35 cellular contexts compared by ENCODE assay signal in genomic region chr18:9682572-9682971, GRCh38. TPM values are rescaled to one million over a fixed set of nuclear protein-coding genes. Genes with fewer than 3 reads are reported as not detected.
"Had no signal": no experiment of that assay in that cellular context is flagged by ENCODE, and none has a peak within 500 bp of the region (broad histone marks: within the 10 kb centered on the region; RNA-seq: fewer than 3 reads in every experiment).

No MANE protein-coding gene starts in this region.

- H3K27ac Mint-ChIP-seq: activated B cell treated with CpG ODN at 0.5 μM for 24 hours; activated CD4-positive, alpha-beta memory T cell treated with anti-CD3 and anti-CD28 coated beads for 36 hours; activated CD4-positive, alpha-beta T cell treated with anti-CD3 and anti-CD28 coated beads, Interleukin-2, amount 10 ng/mL, durations not matched to agents 24 days and 14 days; activated CD8-positive, alpha-beta T cell treated with anti-CD3 and anti-CD28 coated beads for 36 hours; activated naive CD4-positive, alpha-beta T cell treated with anti-CD3 and anti-CD28 coated beads for 36 hours; activated naive CD4-positive, alpha-beta T cell treated with anti-CD3 and anti-CD28 coated beads, Interleukin-2, amount 50 U/mL, for 72 hours; activated naive CD8-positive, alpha-beta T cell treated with anti-CD3 and anti-CD28 coated beads for 36 hours; activated T-cell treated with anti-CD3 and anti-CD28 coated beads, Interleukin-2, amount 50 U/mL, for 72 hours; activated T-helper 1 cell treated with anti-CD3 and anti-CD28 coated beads, Interleukin-12 subunit alpha, Interleukin-12 subunit beta, Interleukin-2, Interleukin-4 antibody, amounts not matched to agents 30 ng/mL and 10 ng/mL and 1 ng/mL, durations not matched to agents 14 hours and 24 hours and 36 hours; activated T-helper 17 cell treated with anti-CD3 and anti-CD28 coated beads, Interleukin-2, amount 50 U/mL, for 72 hours; T-helper 1 cell treated with Interleukin-12 subunit alpha and Interleukin-12 subunit beta and Interleukin-4 antibody, amounts not matched to agents 30 μg/mL and 1 μg/mL, for 36 hours; T-helper 2 cell treated with Interferon-gamma antibody and Interleukin-4, amounts not matched to agents 5 μg/mL and 100 μg/mL, for 36 hours had no signal

- H3K27me3 Mint-ChIP-seq: activated B cell treated with CpG ODN at 0.5 μM for 24 hours had no signal

- H3K9me3 ChIP-seq: adrenal gland, ascending aorta, breast epithelium had no signal

- H3K36me3 Mint-ChIP-seq: activated CD4-positive, alpha-beta memory T cell treated with anti-CD3 and anti-CD28 coated beads for 36 hours; activated naive CD4-positive, alpha-beta T cell treated with anti-CD3 and anti-CD28 coated beads, Interleukin-2, amount 50 U/mL, for 72 hours; activated naive CD8-positive, alpha-beta T cell treated with anti-CD3 and anti-CD28 coated beads for 36 hours had no signal

- H3K4me3 ChIP-seq: adrenal gland, ascending aorta, breast epithelium, coronary artery had no signal

- H3K36me3 ChIP-seq: adrenal gland, ascending aorta, brain microvascular endothelial cell, breast epithelium, WERI-Rb-1 had no signal

- H3K4me3 Mint-ChIP-seq: activated B cell treated with CpG ODN at 0.5 μM for 24 hours; activated CD4-positive, alpha-beta memory T cell treated with anti-CD3 and anti-CD28 coated beads for 36 hours; activated CD4-positive, alpha-beta T cell treated with anti-CD3 and anti-CD28 coated beads, Interleukin-2, amount 10 ng/mL, durations not matched to agents 24 days and 14 days; activated CD8-positive, alpha-beta T cell treated with anti-CD3 and anti-CD28 coated beads for 36 hours; activated naive CD4-positive, alpha-beta T cell treated with anti-CD3 and anti-CD28 coated beads for 36 hours; activated naive CD8-positive, alpha-beta T cell treated with anti-CD3 and anti-CD28 coated beads for 36 hours; activated T-cell treated with anti-CD3 and anti-CD28 coated beads, Interleukin-2, amount 50 U/mL, for 4 hours; activated T-cell treated with anti-CD3 and anti-CD28 coated beads, Interleukin-2, amount 50 U/mL, for 72 hours; activated T-helper 1 cell treated with anti-CD3 and anti-CD28 coated beads, Interleukin-12 subunit alpha, Interleukin-12 subunit beta, Interleukin-2, Interleukin-4 antibody, amounts not matched to agents 30 ng/mL and 10 ng/mL and 1 ng/mL, durations not matched to agents 14 hours and 24 hours and 36 hours; activated T-helper 17 cell treated with anti-CD3 and anti-CD28 coated beads, Interleukin-2, amount 50 U/mL, for 72 hours; T-helper 1 cell treated with Interleukin-12 subunit alpha and Interleukin-12 subunit beta and Interleukin-4 antibody, amounts not matched to agents 30 μg/mL and 1 μg/mL, for 36 hours; T-helper 2 cell treated with Interferon-gamma antibody and Interleukin-4, amounts not matched to agents 5 μg/mL and 100 μg/mL, for 36 hours had no signal

- ATAC-seq: activated CD8-positive, alpha-beta T cell treated with anti-CD3 and anti-CD28 coated beads for 36 hours; activated naive CD4-positive, alpha-beta T cell treated with anti-CD3 and anti-CD28 coated beads, Interleukin-2, amount 50 U/mL, for 72 hours; activated T-cell treated with anti-CD3 and anti-CD28 coated beads, Interleukin-2, amount 50 U/mL, for 4 hours; activated T-cell treated with anti-CD3 and anti-CD28 coated beads, Interleukin-2, amount 50 U/mL, for 72 hours; activated T-helper 17 cell treated with anti-CD3 and anti-CD28 coated beads, Interleukin-2, amount 50 U/mL, for 72 hours had no signal

- H3K9me3 Mint-ChIP-seq: activated B cell treated with CpG ODN at 0.5 μM for 24 hours; activated CD4-positive, alpha-beta memory T cell treated with anti-CD3 and anti-CD28 coated beads for 36 hours; activated CD4-positive, alpha-beta T cell treated with anti-CD3 and anti-CD28 coated beads, Interleukin-2, amount 10 ng/mL, durations not matched to agents 24 days and 14 days; activated CD8-positive, alpha-beta T cell treated with anti-CD3 and anti-CD28 coated beads for 36 hours; activated naive CD4-positive, alpha-beta T cell treated with anti-CD3 and anti-CD28 coated beads for 36 hours; activated naive CD4-positive, alpha-beta T cell treated with anti-CD3 and anti-CD28 coated beads, Interleukin-2, amount 50 U/mL, for 72 hours; activated naive CD8-positive, alpha-beta T cell treated with anti-CD3 and anti-CD28 coated beads for 36 hours; activated T-cell treated with anti-CD3 and anti-CD28 coated beads, Interleukin-2, amount 50 U/mL, for 4 hours; activated T-cell treated with anti-CD3 and anti-CD28 coated beads, Interleukin-2, amount 50 U/mL, for 72 hours; activated T-helper 1 cell treated with anti-CD3 and anti-CD28 coated beads, Interleukin-12 subunit alpha, Interleukin-12 subunit beta, Interleukin-2, Interleukin-4 antibody, amounts not matched to agents 30 ng/mL and 10 ng/mL and 1 ng/mL, durations not matched to agents 14 hours and 24 hours and 36 hours; activated T-helper 17 cell treated with anti-CD3 and anti-CD28 coated beads, Interleukin-2, amount 50 U/mL, for 72 hours; T-helper 1 cell treated with Interleukin-12 subunit alpha and Interleukin-12 subunit beta and Interleukin-4 antibody, amounts not matched to agents 30 μg/mL and 1 μg/mL, for 36 hours; T-helper 2 cell treated with Interferon-gamma antibody and Interleukin-4, amounts not matched to agents 5 μg/mL and 100 μg/mL, for 36 hours had no signal

- DNase-seq: activated B cell treated with CpG ODN at 0.5 μM for 24 hours; activated CD4-positive, alpha-beta memory T cell treated with anti-CD3 and anti-CD28 coated beads for 36 hours; activated CD4-positive, alpha-beta T cell treated with anti-CD3 and anti-CD28 coated beads for 4 hours; activated CD4-positive, alpha-beta T cell treated with anti-CD3 and anti-CD28 coated beads, Interleukin-2, amount 10 ng/mL, durations not matched to agents 24 days and 14 days; activated CD4-positive, alpha-beta T cell treated with anti-CD3 and anti-CD28 coated beads, Interleukin-2, amount 50 U/mL, for 1 hour; activated CD4-positive, alpha-beta T cell treated with anti-CD3 and anti-CD28 coated beads, Interleukin-2, amount 50 U/mL, for 4 hours; activated CD4-positive, CD25-positive, alpha-beta regulatory T cell treated with anti-CD3 and anti-CD28 coated beads, Interleukin-2, amount 50 U/mL, for 72 hours; activated CD8-positive, alpha-beta memory T cell treated with anti-CD3 and anti-CD28 coated beads, Interleukin-2, amount 50 U/mL, for 4 hours; activated CD8-positive, alpha-beta T cell treated with anti-CD3 and anti-CD28 coated beads for 36 hours; activated effector memory CD4-positive, alpha-beta T cell treated with anti-CD3 and anti-CD28 coated beads, Interleukin-2, amount 50 U/mL, for 16 hours; activated gamma-delta T cell treated with Interleukin-2 at 50 U/mL for 16 hours; activated naive CD4-positive, alpha-beta T cell; activated naive CD4-positive, alpha-beta T cell treated with anti-CD3 and anti-CD28 coated beads for 36 hours; activated naive CD4-positive, alpha-beta T cell treated with anti-CD3 and anti-CD28 coated beads, Interleukin-2, amount 50 U/mL, for 16 hours; activated naive CD8-positive, alpha-beta T cell treated with anti-CD3 and anti-CD28 coated beads for 36 hours; activated T-cell treated with anti-CD3 and anti-CD28 coated beads for 4 hours; activated T-cell treated with anti-CD3 and anti-CD28 coated beads, Interleukin-2, amount 50 U/mL, for 1 hour; activated T-cell treated with anti-CD3 and anti-CD28 coated beads, Interleukin-2, amount 50 U/mL, for 4 hours; activated T-cell treated with anti-CD3 and anti-CD28 coated beads, Interleukin-2, amount 50 U/mL, for 72 hours; adrenal gland; amygdala; anterior cingulate cortex; brain microvascular endothelial cell; central memory CD4-positive, alpha-beta T cell; T-helper 2 cell; T-helper 9 cell; WERI-Rb-1 had no signal

- H3K4me1 Mint-ChIP-seq: activated T-helper 17 cell treated with anti-CD3 and anti-CD28 coated beads, Interleukin-2, amount 50 U/mL, for 72 hours had no signal

- H3K27me3 ChIP-seq: adrenal gland, ascending aorta, brain microvascular endothelial cell, breast epithelium had no signal

- H3K27ac ChIP-seq: adrenal gland, ascending aorta, brain microvascular endothelial cell, breast epithelium, coronary artery, WERI-Rb-1 had no signal

RNA-seq across cellular contexts. Expression of gene RAB31, which starts 25.5 kb away (rescaled TPM):
- total RNA-seq: activated CD4-positive, alpha-beta T cell treated with anti-CD3 and anti-CD28 coated beads, Interleukin-2, amount 10 ng/mL, durations not matched to agents 24 days and 14 days had no signal
